In genomic region chr6:159939591-159940016, GRCh38 we compare ENCODE assay signal across 2 cellular contexts.
TF ChIP-seq lines count a peak whose summit lies in the region.

No MANE protein-coding gene starts in this region.

TF ChIP-seq in liver, 16 proteins besides CTCF, POLR2A, EP300 and RAD21:
- TF ChIP-seq TAF1 (conservative IDR thresholded peaks at IDR 0.05) (no peak), FOXA1 (IDR thresholded peaks at IDR 0.05) (no peak), HNF4A (conservative IDR thresholded peaks at IDR 0.05) (no peak), YY1 (IDR thresholded peaks at IDR 0.05) (peak; percentile 46), NR2F2 (IDR thresholded peaks at IDR 0.05) (peak; percentile 82), ATF3 (IDR thresholded peaks at IDR 0.05) (no peak), SP1 (IDR thresholded peaks at IDR 0.05) (peak; percentile 21)

TF ChIP-seq in HepG2, 621 proteins besides CTCF, POLR2A, EP300 and RAD21:
- TF ChIP-seq ZSCAN25 (CRISPR knock-in tag; IDR thresholded peaks at IDR 0.05): no peak
- no peak for TF ChIP-seq NR1H2 (CRISPR knock-in tag; IDR thresholded peaks at IDR 0.05; ENCODE audit: borderline replicate concordance, low read depth)
- TF ChIP-seq GTF2F1 (IDR thresholded peaks at IDR 0.05; ENCODE audit: low read length): no peak
- no peak for TF ChIP-seq PATZ1 (CRISPR knock-in tag; IDR thresholded peaks at IDR 0.05)
- TF ChIP-seq HDAC2 (CRISPR knock-in tag; IDR thresholded peaks at IDR 0.05): no peak
- TF ChIP-seq ZNF567 (CRISPR knock-in tag; IDR thresholded peaks at IDR 0.05; ENCODE audit: borderline replicate concordance): no peak
- TF ChIP-seq MAZ (IDR thresholded peaks at IDR 0.05; ENCODE audit: borderline replicate concordance, low read depth, low read length): no peak
- no peak for TF ChIP-seq MAZ (CRISPR knock-in tag; IDR thresholded peaks at IDR 0.05; ENCODE audit: low read depth)
- no peak for TF ChIP-seq ZNF644 (CRISPR knock-in tag; IDR thresholded peaks at IDR 0.05; ENCODE audit: low read depth)
- TF ChIP-seq YY1 (IDR thresholded peaks at IDR 0.05; ENCODE audit: insufficient read depth, insufficient replicate concordance, low read depth, low read length): no peak
- no peak for TF ChIP-seq TFAP4 (IDR thresholded peaks at IDR 0.05; ENCODE audit: borderline replicate concordance, low read depth)
- no peak for TF ChIP-seq FOXK1 (CRISPR knock-in tag; IDR thresholded peaks at IDR 0.05; ENCODE audit: borderline replicate concordance, low read depth)
- TF ChIP-seq MYC (CRISPR knock-in tag; IDR thresholded peaks at IDR 0.05; ENCODE audit: borderline replicate concordance): no peak
- no peak for TF ChIP-seq ZBTB4 (CRISPR knock-in tag; IDR thresholded peaks at IDR 0.05; ENCODE audit: borderline replicate concordance)
